1 cellular context compared by ENCODE assay signal in the genomic region with DNA sequence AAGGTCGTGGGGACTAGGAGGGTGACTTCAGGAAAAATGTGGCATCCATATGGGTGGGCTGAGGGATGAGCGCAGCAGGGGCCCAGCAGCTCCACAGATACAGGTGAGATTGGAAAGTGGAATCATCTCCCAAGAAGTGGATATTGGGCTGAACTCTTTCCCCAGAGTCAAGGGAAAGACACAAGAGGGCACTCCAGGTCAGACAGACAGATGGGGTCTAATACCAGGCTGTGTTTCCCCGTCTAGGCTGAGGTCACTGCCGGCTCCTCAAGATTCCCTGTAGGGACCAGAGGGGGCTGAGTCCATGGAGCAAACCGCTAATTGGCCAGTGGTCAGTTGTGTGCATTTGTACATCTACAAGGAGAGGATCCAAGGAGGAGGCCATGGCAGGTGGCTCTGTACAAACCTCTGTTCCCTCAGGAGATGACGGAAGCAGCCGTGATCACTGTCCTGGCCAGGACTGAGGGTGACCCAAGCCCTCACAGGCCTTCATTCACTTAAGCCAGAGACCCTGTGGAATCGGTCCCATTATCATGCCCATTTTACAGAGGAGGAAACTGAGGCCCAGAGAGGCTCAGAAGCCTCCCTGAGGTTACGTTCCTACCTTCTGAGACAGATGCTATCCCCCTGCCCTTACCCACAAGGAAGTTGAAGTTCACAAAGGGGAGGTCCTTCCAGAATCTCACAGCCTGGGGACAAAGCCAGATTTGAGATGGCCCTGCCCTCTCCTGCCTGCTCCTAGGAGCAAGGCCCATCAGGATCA.
TF ChIP-seq lines count a peak whose summit lies in the region.

No MANE protein-coding gene starts in this region.

TF ChIP-seq in IMR-90, 13 proteins besides CTCF, POLR2A, EP300 and RAD21 (continued from another document):
- TF ChIP-seq, protein P1, sequence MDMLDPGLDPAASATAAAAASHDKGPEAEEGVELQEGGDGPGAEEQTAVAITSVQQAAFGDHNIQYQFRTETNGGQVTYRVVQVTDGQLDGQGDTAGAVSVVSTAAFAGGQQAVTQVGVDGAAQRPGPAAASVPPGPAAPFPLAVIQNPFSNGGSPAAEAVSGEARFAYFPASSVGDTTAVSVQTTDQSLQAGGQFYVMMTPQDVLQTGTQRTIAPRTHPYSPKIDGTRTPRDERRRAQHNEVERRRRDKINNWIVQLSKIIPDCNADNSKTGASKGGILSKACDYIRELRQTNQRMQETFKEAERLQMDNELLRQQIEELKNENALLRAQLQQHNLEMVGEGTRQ (IDR thresholded peaks at IDR 0.05; ENCODE audit: low read depth, low read length) = no peak
- TF ChIP-seq SMC3 (IDR thresholded peaks at IDR 0.05; ENCODE audit: low read depth, low read length) (no peak), MAZ (IDR thresholded peaks at IDR 0.05; ENCODE audit: borderline replicate concordance, low read depth, low read length) (no peak), RCOR1 (IDR thresholded peaks at IDR 0.05; ENCODE audit: insufficient replicate concordance, low read length) (no peak), CHD1 (IDR thresholded peaks at IDR 0.05; ENCODE audit: low read depth, low read length) (no peak), MXI1 (IDR thresholded peaks at IDR 0.05; ENCODE audit: borderline replicate concordance, low read depth, low read length) (no peak), NFE2L2 (IDR thresholded peaks at IDR 0.05; ENCODE audit: low read depth, low read length) (no peak), RFX5 (IDR thresholded peaks at IDR 0.05; ENCODE audit: low read depth, low read length) (no peak)
